Comparison of ENCODE assay signal across 8 cellular contexts in genomic region chr6:153092082-153093013, GRCh38. TPM values are rescaled to one million over a fixed set of nuclear protein-coding genes. Genes with fewer than 3 reads are reported as not detected.
DNase-seq lines count a peak whose midpoint lies in the region; ATAC-seq lines count a peak whose summit lies in the region.

No MANE protein-coding gene starts in this region.

- no peak overlapping the region for H3K4me3 ChIP-seq in CD4-positive, alpha-beta memory T cell (ENCODE audit: low read length in 2 of 2)

- H3K36me3 Mint-ChIP-seq in stimulated activated naive B cell treated with anti-CD40 and anti-IgM and Interleukin-4, amounts not matched to agents 10 μg/mL and 1 μg/mL and 100 μg/mL, for 72 hours, result no peaks in the 10 kb centered on the region
- H3K36me3 Mint-ChIP-seq in CD4-positive, alpha-beta memory T cell, result no peaks in the 10 kb centered on the region

- no peaks in the 10 kb centered on the region for H3K27me3 ChIP-seq in CD4-positive, alpha-beta memory T cell (ENCODE audit: insufficient read depth, low read length)

- H3K4me1 Mint-ChIP-seq in stimulated activated naive B cell treated with anti-CD40 and anti-IgM and Interleukin-4, amounts not matched to agents 10 μg/mL and 1 μg/mL and 100 μg/mL, for 72 hours, result peaks cover 0 to 2% of the 10 kb centered on the region in 2 donors
- no peaks in the 10 kb centered on the region for H3K4me1 Mint-ChIP-seq in CD4-positive, alpha-beta memory T cell

- POLR2A ChIA-PET in CD4-positive, alpha-beta memory T cell (lab: Charles Lee; ENCODE audit: partially characterized antibody), result no interaction called here

- no peaks in the 10 kb centered on the region for H3K9me3 Mint-ChIP-seq in stimulated activated naive B cell treated with anti-CD40 and anti-IgM and Interleukin-4, amounts not matched to agents 10 μg/mL and 1 μg/mL and 100 μg/mL, for 72 hours
- peaks cover 0 to 3% (median 0%) of the 10 kb centered on the region in 8 donors for H3K9me3 Mint-ChIP-seq in CD4-positive, alpha-beta memory T cell

- DNase-seq in Caki2 (ENCODE audit: low read depth), result peak; percentile 57
- DNase-seq in astrocyte of the hippocampus (ENCODE audit: low read depth, low spot score), result peak; percentile 54
- no peak for DNase-seq in stimulated activated naive B cell treated with anti-CD40 and anti-IgM and Interleukin-4, amounts not matched to agents 10 μg/mL and 1 μg/mL and 100 μg/mL, for 72 hours
- DNase-seq in HuH-7.5 (ENCODE audit: low spot score), result no peak
- DNase-seq in CD4-positive, alpha-beta memory T cell, result no peak
- DNase-seq in NCI-H1930 (lab: John Stamatoyannopoulos, UW), result no peak

- no peaks in the 10 kb centered on the region for H3K36me3 ChIP-seq in CD4-positive, alpha-beta memory T cell (ENCODE audit: insufficient read depth, low read length)

- no peak overlapping the region for H3K27ac Mint-ChIP-seq in stimulated activated naive B cell treated with anti-CD40 and anti-IgM and Interleukin-4, amounts not matched to agents 10 μg/mL and 1 μg/mL and 100 μg/mL, for 72 hours
- H3K27ac Mint-ChIP-seq in CD4-positive, alpha-beta memory T cell, result no peak overlapping the region

- H3K9me3 ChIP-seq in CD4-positive, alpha-beta memory T cell (ENCODE audit: control insufficient read depth in 1 of 2, low read length in 2 of 2), result no peaks in the 10 kb centered on the region

- in situ Hi-C loops in Caki2 (cut with HindIII; ENCODE audit: low pct_unique_long_range_greater_than_20kb, low sequenced_read_pairs), result no loop called here

- CTCF ChIA-PET in CD4-positive, alpha-beta memory T cell (lab: Charles Lee; ENCODE audit: partially characterized antibody), result no interaction called here

- no peaks in the 10 kb centered on the region for H3K4me1 ChIP-seq in CD4-positive, alpha-beta memory T cell (ENCODE audit: insufficient read depth, low read length)

- H3K4me3 Mint-ChIP-seq in stimulated activated naive B cell treated with anti-CD40 and anti-IgM and Interleukin-4, amounts not matched to agents 10 μg/mL and 1 μg/mL and 100 μg/mL, for 72 hours, result no peak overlapping the region
- no peak overlapping the region for H3K4me3 Mint-ChIP-seq in CD4-positive, alpha-beta memory T cell

- H3K27ac ChIP-seq in CD4-positive, alpha-beta memory T cell (ENCODE audit: low read depth, low read length), result no peak overlapping the region

- intact Hi-C loops in CD4-positive, alpha-beta memory T cell (cut with micrococcal nuclease), result no loop called here

- ATAC-seq in GM21423 (IDR thresholded peaks at IDR 0.05; ENCODE audit: unreplicated experiment), result peak; percentile 86
- peak; percentile 89 for ATAC-seq in HG03521 (IDR thresholded peaks at IDR 0.05; ENCODE audit: unreplicated experiment)
- ATAC-seq in stimulated activated naive B cell treated with anti-CD40 and anti-IgM and Interleukin-4, amounts not matched to agents 10 μg/mL and 1 μg/mL and 100 μg/mL, for 72 hours (replicated peaks), result peak; percentile 21 to 51

- H3K27me3 Mint-ChIP-seq in stimulated activated naive B cell treated with anti-CD40 and anti-IgM and Interleukin-4, amounts not matched to agents 10 μg/mL and 1 μg/mL and 100 μg/mL, for 72 hours, result peaks cover 0 to 5% of the 10 kb centered on the region in 2 donors
- peaks cover 0 to 3% of the 10 kb centered on the region in 2 donors for H3K27me3 Mint-ChIP-seq in CD4-positive, alpha-beta memory T cell

RNA-seq across cellular contexts. Expression of gene RGS17, which starts 38.7 kb away (rescaled TPM):
- total RNA-seq in Caki2 (2014; rRNA removed; shearing (Covaris generic); ENCODE audit: low replicate concordance), result 9.3 and 14.4 TPM in 2 replicates
- total RNA-seq in CD4-positive, alpha-beta memory T cell, result not detected
- not detected for polyA plus RNA-seq in CD4-positive, alpha-beta memory T cell

Comparison
In these comparisons a context has a peak if more than half of its experiments do, and no peak if none do; other contexts are left out.
1. DNase-seq: peak in Caki2 (single experiment) and astrocyte of the hippocampus (single experiment); none in stimulated activated naive B cell treated with anti-CD40 and anti-IgM and Interleukin-4, amounts not matched to agents 10 μg/mL and 1 μg/mL and 100 μg/mL, for 72 hours (single experiment), HuH-7.5 (single experiment), CD4-positive, alpha-beta memory T cell (0 of 5) and NCI-H1930 (0 of 2).
2. ATAC-seq: peak in every context shown above with its lines; median percentile 89 in HG03521; 86 in GM21423; 36 in stimulated activated naive B cell treated with anti-CD40 and anti-IgM and Interleukin-4, amounts not matched to agents 10 μg/mL and 1 μg/mL and 100 μg/mL, for 72 hours.
3. RNA of gene RGS17, which starts 38.7 kb away (total RNA-seq): 9.3 to 14.4 TPM in Caki2; not detected in CD4-positive, alpha-beta memory T cell; every median in the first group is over 10 times any median in the second.